Comparison of ENCODE assay signal across 17 cellular contexts in genomic region chr10:132118366-132118765, GRCh38. TPM values are rescaled to one million over a fixed set of nuclear protein-coding genes. Genes with fewer than 3 reads are reported as not detected.
DNase-seq lines count a peak whose midpoint lies in the region; ATAC-seq, FAIRE-seq and TF ChIP-seq lines count a peak whose summit lies in the region.
"Had no signal": no experiment of that assay in that cellular context is flagged by ENCODE, and none has a peak within 500 bp of the region (broad histone marks: within the 10 kb centered on the region; RNA-seq: fewer than 3 reads in every experiment).

No MANE protein-coding gene starts in this region.

- H3K27me3 Mint-ChIP-seq in stimulated activated naive CD8-positive, alpha-beta T cell treated with anti-CD3 and anti-CD28 coated beads, Interleukin-15, amount 100 ng/mL, for 72 hours = no peaks in the 10 kb centered on the region

- H3K9me3 ChIP-seq in kidney (ENCODE audit: control insufficient read depth in 1 of 2, low read length in 2 of 2) (no peaks in the 10 kb centered on the region), PC-3 (ENCODE audit: low read length) (no peaks in the 10 kb centered on the region)
- H3K9me3 ChIP-seq: A549, BE2C, Caco-2, HAP-1 had no signal

- H3K4me1 ChIP-seq in kidney (ENCODE audit: control insufficient read depth in 1 of 2, insufficient read depth in 1 of 2, low read depth in 1 of 2, low read length in 2 of 2) (no peaks in the 10 kb centered on the region), PC-3 (ENCODE audit: insufficient read depth, low read length) (no peaks in the 10 kb centered on the region)
- H3K4me1 ChIP-seq: A549, BE2C, HAP-1 had no signal

- H3K4me2 ChIP-seq in PC-3 (ENCODE audit: low read length) = no peak overlapping the region
- H3K4me2 ChIP-seq: A549 had no signal

- H3K4me3 Mint-ChIP-seq in stimulated activated naive CD8-positive, alpha-beta T cell treated with anti-CD3 and anti-CD28 coated beads, Interleukin-15, amount 100 ng/mL, for 72 hours = no peak overlapping the region
- H3K4me3 Mint-ChIP-seq: CD8-positive, alpha-beta memory T cell had no signal

- no peak for FAIRE-seq in kidney (lab: Jason Lieb, UNC)
- FAIRE-seq: A549, GM12892 had no signal

- no peaks in the 10 kb centered on the region for H3K9me3 Mint-ChIP-seq in stimulated activated naive CD8-positive, alpha-beta T cell treated with anti-CD3 and anti-CD28 coated beads, Interleukin-15, amount 100 ng/mL, for 72 hours
- H3K9me3 Mint-ChIP-seq: CD8-positive, alpha-beta memory T cell had no signal

- H3K27ac Mint-ChIP-seq in stimulated activated naive CD8-positive, alpha-beta T cell treated with anti-CD3 and anti-CD28 coated beads, Interleukin-15, amount 100 ng/mL, for 72 hours = peak overlapping the region in 1 of 2 donors; percentile 55
- H3K27ac Mint-ChIP-seq: CD8-positive, alpha-beta memory T cell had no signal

- intact Hi-C loops in kidney (cut with DNase I) (no loop called here), posterior vena cava (cut with DNase I) (no loop called here), PC-3 (cut with micrococcal nuclease) (no loop called here)

- H3K36me3 ChIP-seq in kidney (ENCODE audit: control insufficient read depth in 1 of 2, insufficient read depth in 2 of 2, low read length in 2 of 2) (no peaks in the 10 kb centered on the region), PC-3 (ENCODE audit: low read depth, low read length) (no peaks in the 10 kb centered on the region)
- H3K36me3 ChIP-seq: BE2C, HAP-1 had no signal

- H3K4me1 Mint-ChIP-seq in stimulated activated naive CD8-positive, alpha-beta T cell treated with anti-CD3 and anti-CD28 coated beads, Interleukin-15, amount 100 ng/mL, for 72 hours = no peaks in the 10 kb centered on the region
- H3K4me1 Mint-ChIP-seq: CD8-positive, alpha-beta memory T cell had no signal

- no peaks in the 10 kb centered on the region for H3K9me2 ChIP-seq in PC-3 (replicated peaks; ENCODE audit: low read length)

- no peak overlapping the region for H2AFZ ChIP-seq in PC-3 (ENCODE audit: low read length)

- no TSS peak for BruUV-seq in PC-3 (replicated peaks; lab: Mats Ljungman, UMichigan)

- DNase-seq in stimulated activated naive CD8-positive, alpha-beta T cell treated with anti-CD3 and anti-CD28 coated beads, Interleukin-15, Interleukin-2, amounts not matched to agents 100 U/mL and 50 U/mL, for 24 hours = no peak
- DNase-seq in stimulated activated naive CD8-positive, alpha-beta T cell treated with anti-CD3 and anti-CD28 coated beads, Interleukin-15, amount 100 ng/mL, for 72 hours = no peak
- DNase-seq in kidney = peak; percentile 37
- peak; percentile 73 for DNase-seq in posterior vena cava (ENCODE audit: low spot score)
- DNase-seq in PC-3 = no peak
- no peak for DNase-seq in NK-92 (lab: John Stamatoyannopoulos, UW; ENCODE audit: unreplicated experiment)
- DNase-seq in NCI-H187 (lab: John Stamatoyannopoulos, UW) = no peak
- DNase-seq: BE2C, Caco-2, DND-41, GDM1, GOT3 had no signal

- no peak overlapping the region for H3K4me3 ChIP-seq in kidney (ENCODE audit: low read length in 2 of 2)
- no peak overlapping the region for H3K4me3 ChIP-seq in PC-3 (ENCODE audit: low read length)
- H3K4me3 ChIP-seq: A549, HAP-1 had no signal

- CTCF ChIA-PET in PC-3 (lab: Charles Lee) = no interaction called here

- POLR2A ChIA-PET in PC-3 (lab: Charles Lee; ENCODE audit: unreplicated experiment) = no interaction called here

- H3K9ac ChIP-seq in kidney (ENCODE audit: low read length in 2 of 2) (no peak overlapping the region), PC-3 (ENCODE audit: low read length) (no peak overlapping the region)

- TF ChIP-seq CTCF in kidney (IDR thresholded peaks at IDR 0.05; ENCODE audit: borderline replicate concordance, extremely low read depth, insufficient read depth) (no peak), PC-3 (conservative IDR thresholded peaks at IDR 0.05; ENCODE audit: low read depth, low read length) (no peak)

- H3K27ac ChIP-seq in kidney (ENCODE audit: low read depth in 2 of 2, low read length in 2 of 2) = no peak overlapping the region
- no peak overlapping the region for H3K27ac ChIP-seq in PC-3 (ENCODE audit: low read length)
- H3K27ac ChIP-seq: A549, HL-60 had no signal

- ATAC-seq in stimulated activated naive CD8-positive, alpha-beta T cell treated with anti-CD3 and anti-CD28 coated beads, Interleukin-15, Interleukin-2, amounts not matched to agents 100 U/mL and 50 U/mL, for 24 hours = peak; percentile 12
- ATAC-seq in stimulated activated naive CD8-positive, alpha-beta T cell treated with anti-CD3 and anti-CD28 coated beads, Interleukin-15, amount 100 ng/mL, for 72 hours = no peak
- no peak for ATAC-seq in PC-3
- ATAC-seq: A549 had no signal

- H3K79me2 ChIP-seq in PC-3 (ENCODE audit: low read length) = no peaks in the 10 kb centered on the region

- H3K27me3 ChIP-seq in PC-3 (ENCODE audit: low read length) = no peaks in the 10 kb centered on the region
- H3K27me3 ChIP-seq: BE2C had no signal

- no peaks in the 10 kb centered on the region for H4K20me1 ChIP-seq in PC-3 (ENCODE audit: low read length)

- H3F3A ChIP-seq in PC-3 (ENCODE audit: low read length, unreplicated experiment) = no peaks in the 10 kb centered on the region

RNA-seq across cellular contexts. Expression of gene JAKMIP3, which starts 52.6 kb away (rescaled TPM):
- total RNA-seq in kidney (0.16 TPM), posterior vena cava (under 1 TPM; 0.60 to 0.62 TPM), PC-3 (2014; rRNA removed) (0.92 and 1.0 TPM in 2 replicates)
- polyA plus RNA-seq in kidney (ENCODE audit: insufficient read depth, low read depth, low replicate concordance) = 0.13 TPM
- polyA plus RNA-seq: CD8-positive, alpha-beta memory T cell had no signal

Comparison
In these comparisons a context has a peak if more than half of its experiments do, and no peak if none do; other contexts are left out.
1. DNase-seq: peak in kidney (single experiment) and posterior vena cava (single experiment); none in stimulated activated naive CD8-positive, alpha-beta T cell treated with anti-CD3 and anti-CD28 coated beads, Interleukin-15, Interleukin-2, amounts not matched to agents 100 U/mL and 50 U/mL, for 24 hours (single experiment), stimulated activated naive CD8-positive, alpha-beta T cell treated with anti-CD3 and anti-CD28 coated beads, Interleukin-15, amount 100 ng/mL, for 72 hours (0 of 2), PC-3 (single experiment), NK-92 (single experiment) and NCI-H187 (0 of 2).